ENCODE assay signal across 7 cellular contexts in genomic region chr10:124732931-124733536, GRCh38. TPM values are rescaled to one million over a fixed set of nuclear protein-coding genes. Genes with fewer than 3 reads are reported as not detected.
DNase-seq lines count a peak whose midpoint lies in the region; ATAC-seq and FAIRE-seq lines count a peak whose summit lies in the region.

No MANE protein-coding gene starts in this region.

- no peaks in the 10 kb centered on the region for H3K9me3 ChIP-seq in right cardiac atrium (ENCODE audit: control insufficient read depth, low read length)

- FAIRE-seq in urothelium cell line (lab: Jason Lieb, UNC): no peak

- intact Hi-C loops in right cardiac atrium (cut with DNase I): loop anchor here in 3 of 4 donors (10.0 kb wide), 1 partner anchor 48 kb away; no protein-coding TSS in a partner anchor

- peak; percentile 64 for DNase-seq in activated T-helper 9 cell treated with anti-CD3 and anti-CD28 coated beads, Interleukin-2, amount 50 U/mL, for 16 hours (ENCODE audit: low read depth)
- DNase-seq in right cardiac atrium (peak; percentile 66 to 83 (median 80)), urothelium cell line (ENCODE audit: low spot score) (no peak), SIG-M5 (lab: John Stamatoyannopoulos, UW) (no peak)
- DNase-seq in stimulated activated CD4-positive, alpha-beta T cell treated with anti-CD3 and anti-CD28 coated beads, TNF-alpha, amount 100 ng/mL, for 24 hours (ENCODE audit: low read depth in 3 of 3): peak; percentile 47 to 71 (median 52)

- peak overlapping the region; percentile 94 for H3K27ac ChIP-seq in right cardiac atrium (ENCODE audit: low read length)

- H3K4me3 ChIP-seq in right cardiac atrium (ENCODE audit: low read length): no peak overlapping the region

- peaks cover 68% of the 10 kb centered on the region for H3K4me1 ChIP-seq in right cardiac atrium (ENCODE audit: control insufficient read depth, insufficient read depth, low read length)

- ATAC-seq in GM19463 (IDR thresholded peaks at IDR 0.05; ENCODE audit: unreplicated experiment) (peak; percentile 68), HG03521 (IDR thresholded peaks at IDR 0.05; ENCODE audit: unreplicated experiment) (peak; percentile 47), right cardiac atrium (peak; percentile 41 to 49)

- H3K27me3 ChIP-seq in right cardiac atrium (ENCODE audit: control insufficient read depth, insufficient read depth): no peaks in the 10 kb centered on the region

- 43% methylated on average over 14 of the region's 14 CpGs for WGBS in right cardiac atrium

RNA-seq across cellular contexts. Expression of gene FAM53B, which starts 11.1 kb away (rescaled TPM):
- 10 to 100 TPM; 34.6 to 58.3 (median 49.8) TPM for total RNA-seq in right cardiac atrium
- 39.5 TPM for polyA plus RNA-seq in right cardiac atrium

RNA-seq across cellular contexts. Expression of gene EEF1AKMT2, which starts 58.7 kb away (rescaled TPM):
- total RNA-seq in right cardiac atrium: 10 to 100 TPM; 10.6 to 14.5 (median 12.2) TPM
- polyA plus RNA-seq in right cardiac atrium: 8.9 TPM

Comparison
In these comparisons a context has a peak if more than half of its experiments do, and no peak if none do; other contexts are left out.
1. DNase-seq: peak in activated T-helper 9 cell treated with anti-CD3 and anti-CD28 coated beads, Interleukin-2, amount 50 U/mL, for 16 hours (single experiment), right cardiac atrium (3 of 3) and stimulated activated CD4-positive, alpha-beta T cell treated with anti-CD3 and anti-CD28 coated beads, TNF-alpha, amount 100 ng/mL, for 24 hours (3 of 3); none in urothelium cell line (single experiment) and SIG-M5 (single experiment).
2. Peak in every context shown above with its lines, with median percentiles within 50 percentile points of each other: ATAC-seq.